Comparison of ENCODE assay signal across 8 cellular contexts in genomic region chr6:150865406-150866146, GRCh38. TPM values are rescaled to one million over a fixed set of nuclear protein-coding genes. Genes with fewer than 3 reads are reported as not detected.
DNase-seq lines count a peak whose midpoint lies in the region; ATAC-seq, FAIRE-seq and TF ChIP-seq lines count a peak whose summit lies in the region.

MTHFD1L (plus strand) TSS chr6:150865702; CDS start chr6:150865823, 121 bp downstream.

- no peak for FAIRE-seq in GM18507 (lab: Jason Lieb, UNC)

- no peaks in the 10 kb centered on the region for H3K36me3 ChIP-seq in A673 (ENCODE audit: insufficient read depth, low read length, poor library complexity, severe bottlenecking)

- CTCF ChIA-PET in A673 (lab: Charles Lee) = interaction anchor here (0.9 kb wide), 1 partner anchor 48 kb away, joined by 4 read pairs; no protein-coding TSS in a partner anchor

- peak within 1 kb of the TSS; percentile 97 for H3K27ac ChIP-seq in A673 (ENCODE audit: low read depth, low read length, poor library complexity, severe bottlenecking)
- peak within 1 kb of the TSS; percentile 92 to 100 for H3K27ac ChIP-seq in coronary artery

- peak within 1 kb of the TSS; percentile 89 for H3K4me3 ChIP-seq in A673 (ENCODE audit: low read depth, low read length, poor library complexity, severe bottlenecking)
- peak within 1 kb of the TSS; percentile 94 for H3K4me3 ChIP-seq in coronary artery

- TF ChIP-seq CTCF in A673 (conservative IDR thresholded peaks at IDR 0.05; ENCODE audit: low read depth, low read length) (peak; percentile 55), coronary artery (IDR thresholded peaks at IDR 0.05) (peak; percentile 52)

- no TSS peak for BruUV-seq in A673 (replicated peaks; lab: Mats Ljungman, UMichigan)

- intact Hi-C loops in A673 (cut with micrococcal nuclease; ENCODE audit: unreplicated experiment) = no loop called here

- POLR2A ChIA-PET in A673 (lab: Charles Lee; ENCODE audit: low non-redundant PET) = interaction anchor here (0.5 to 0.7 kb wide), 2 partner anchors 421 to 493 kb away, joined by 3 to 8 read pairs; no protein-coding TSS in a partner anchor

- peaks cover 4% of the 10 kb centered on the region for H3K4me1 ChIP-seq in A673 (ENCODE audit: insufficient read depth, low read length, poor library complexity, severe bottlenecking)

- ATAC-seq in HG02970 (IDR thresholded peaks at IDR 0.05; ENCODE audit: low FRiP score, unreplicated experiment) (peak; percentile 62), left lobe of liver (peak; percentile 84)

- no peaks in the 10 kb centered on the region for H3K9me3 ChIP-seq in A673 (ENCODE audit: low read depth, low read length, poor library complexity, severe bottlenecking)

- H3K27me3 ChIP-seq in A673 (replicated peaks; ENCODE audit: insufficient read depth, low read depth, low read length, poor library complexity) = no peaks in the 10 kb centered on the region

- DNase-seq in A673 (ENCODE audit: low spot score) = peak; percentile 85
- peak; percentile 80 for DNase-seq in GM18507 (ENCODE audit: extremely low spot score, insufficient read length, low read depth)
- peak; percentile 79 for DNase-seq in NCI-H2196 (lab: John Stamatoyannopoulos, UW; ENCODE audit: unreplicated experiment)
- peak; percentile 73 to 78 for DNase-seq in activated CD4-positive, alpha-beta T cell treated with anti-CD3 and anti-CD28 coated beads for 4 hours
- peak; percentile 96 for DNase-seq in coronary artery (ENCODE audit: low spot score)
- DNase-seq in left lobe of liver (ENCODE audit: low spot score) = peak; percentile 72
- DNase-seq in stimulated activated CD4-positive, alpha-beta T cell treated with anti-CD3 and anti-CD28 coated beads, Interleukin-2, amount 100 ng/mL, for 4 hours (ENCODE audit: low read depth) = peak; percentile 76

RNA-seq across cellular contexts. Expression of gene MTHFD1L, which starts in this region (rescaled TPM):
- total RNA-seq in A673 (2021) (78.7 and 90.7 TPM in 2 replicates), left lobe of liver (1.6 TPM)

Comparison
In these comparisons a context has a peak if more than half of its experiments do, and no peak if none do; other contexts are left out.
1. Peak in every context shown above with its lines: DNase-seq, ATAC-seq, H3K4me3 ChIP-seq and H3K27ac ChIP-seq.
2. RNA of gene MTHFD1L (total RNA-seq): 78.7 to 90.7 TPM in A673; 1.6 TPM in left lobe of liver (single experiment); every median in the first group is over 10 times any median in the second.